ENCODE assay signal across 25 cellular contexts in genomic region chr3:121228971-121229370, GRCh38.
"Had no signal": no experiment of that assay in that cellular context is flagged by ENCODE, and none has a peak within 500 bp of the region (broad histone marks: within the 10 kb centered on the region; RNA-seq: fewer than 3 reads in every experiment).

No MANE protein-coding gene starts in this region.

- ATAC-seq: activated CD8-positive, alpha-beta T cell treated with anti-CD3 and anti-CD28 coated beads, Interleukin-2, amount 10 ng/mL, durations not matched to agents 7 days and 5 days; Panc1; T-helper 17 cell had no signal

- DNase-seq: activated CD4-positive, alpha-beta T cell treated with anti-CD3 and anti-CD28 coated beads for 48 hours; activated CD4-positive, alpha-beta T cell treated with anti-CD3 and anti-CD28 coated beads, Interleukin-2, amount 50 U/mL, for 4 hours; activated CD4-positive, CD25-positive, alpha-beta regulatory T cell treated with anti-CD3 and anti-CD28 coated beads, Interleukin-2, amount 50 U/mL, for 72 hours; activated CD8-positive, alpha-beta memory T cell treated with anti-CD3 and anti-CD28 coated beads, Interleukin-2, amount 50 U/mL, for 48 hours; activated CD8-positive, alpha-beta T cell treated with anti-CD3 and anti-CD28 coated beads, Interleukin-2, amount 10 ng/mL, durations not matched to agents 7 days and 5 days; activated naive CD4-positive, alpha-beta T cell treated with anti-CD3 and anti-CD28 coated beads, Interleukin-2, amount 50 U/mL, for 16 hours; activated naive CD8-positive, alpha-beta T cell treated with anti-CD3 and anti-CD28 coated beads, Interleukin-2, amount 10 ng/mL, durations not matched to agents 7 days and 5 days; activated T-cell treated with anti-CD3 and anti-CD28 coated beads, Interleukin-2, amount 50 U/mL, for 1 hour; adrenal gland; anterior cingulate cortex; caudate nucleus; colonic mucosa; MM.1S; NCI-H1105; NCI-H1436; NCI-H1694 treated with DMSO at 0.1 percent for 48 hours; NCI-H2029 treated with DMSO at 0.1 percent for 48 hours; NCI-H345; NCI-H510A treated with DMSO at 0.1 percent for 48 hours; NCI-H69; Right ventricle myocardium superior; RPMI8226; T-helper 17 cell; T-helper 9 cell had no signal
